Comparison of ENCODE assay signal across 1 cellular context in the genomic region with DNA sequence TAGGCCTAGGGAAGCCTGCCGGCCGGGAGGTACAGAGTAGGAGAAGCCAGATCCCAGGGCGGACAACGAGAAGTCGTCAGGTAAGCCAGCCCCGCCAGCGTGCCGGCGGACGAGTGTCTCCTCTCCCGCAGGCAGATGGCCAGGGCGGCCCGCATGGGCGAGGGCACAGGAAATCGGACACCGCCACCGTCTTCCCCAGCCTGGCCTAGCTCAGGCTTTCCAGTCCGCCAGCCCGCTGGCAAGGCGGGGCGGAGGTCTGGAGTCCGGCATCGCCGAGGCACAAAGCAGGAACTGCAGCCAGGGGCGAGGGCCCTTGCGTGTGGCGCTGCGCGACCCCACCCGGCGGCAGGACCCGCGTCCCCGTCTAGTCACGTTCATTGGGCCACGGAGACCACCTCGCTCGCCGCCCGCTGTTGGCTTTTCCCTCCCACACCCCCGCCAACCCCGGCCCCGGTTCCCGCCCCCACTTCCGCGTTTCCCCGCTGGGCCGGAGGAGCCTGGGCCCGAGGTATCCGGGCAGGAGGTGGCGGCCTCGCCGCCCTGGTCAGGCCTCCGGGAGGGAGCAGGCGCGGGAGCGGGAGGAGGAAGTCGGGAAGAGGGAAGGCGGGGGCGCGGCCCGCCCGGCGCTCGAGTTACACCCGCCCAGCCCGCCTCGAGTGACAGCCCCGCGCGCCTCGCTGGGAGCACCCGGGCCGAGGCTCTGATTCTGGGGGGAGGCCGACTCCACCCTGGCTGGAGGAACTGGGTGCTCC.
A peak's percentile ranks its signal among the peaks of the same experiment; 100 is the strongest.
TF ChIP-seq lines count a peak whose summit lies in the region.

Gene GPD2, plus strand, starts transcription at position 655 of the 752 bp plus-strand sequence. CDS start 39,727 bp downstream, outside the sequence.

TF ChIP-seq in HepG2, 621 proteins besides CTCF, POLR2A, EP300 and RAD21 (continued from another document):
- TF ChIP-seq, protein P1, sequence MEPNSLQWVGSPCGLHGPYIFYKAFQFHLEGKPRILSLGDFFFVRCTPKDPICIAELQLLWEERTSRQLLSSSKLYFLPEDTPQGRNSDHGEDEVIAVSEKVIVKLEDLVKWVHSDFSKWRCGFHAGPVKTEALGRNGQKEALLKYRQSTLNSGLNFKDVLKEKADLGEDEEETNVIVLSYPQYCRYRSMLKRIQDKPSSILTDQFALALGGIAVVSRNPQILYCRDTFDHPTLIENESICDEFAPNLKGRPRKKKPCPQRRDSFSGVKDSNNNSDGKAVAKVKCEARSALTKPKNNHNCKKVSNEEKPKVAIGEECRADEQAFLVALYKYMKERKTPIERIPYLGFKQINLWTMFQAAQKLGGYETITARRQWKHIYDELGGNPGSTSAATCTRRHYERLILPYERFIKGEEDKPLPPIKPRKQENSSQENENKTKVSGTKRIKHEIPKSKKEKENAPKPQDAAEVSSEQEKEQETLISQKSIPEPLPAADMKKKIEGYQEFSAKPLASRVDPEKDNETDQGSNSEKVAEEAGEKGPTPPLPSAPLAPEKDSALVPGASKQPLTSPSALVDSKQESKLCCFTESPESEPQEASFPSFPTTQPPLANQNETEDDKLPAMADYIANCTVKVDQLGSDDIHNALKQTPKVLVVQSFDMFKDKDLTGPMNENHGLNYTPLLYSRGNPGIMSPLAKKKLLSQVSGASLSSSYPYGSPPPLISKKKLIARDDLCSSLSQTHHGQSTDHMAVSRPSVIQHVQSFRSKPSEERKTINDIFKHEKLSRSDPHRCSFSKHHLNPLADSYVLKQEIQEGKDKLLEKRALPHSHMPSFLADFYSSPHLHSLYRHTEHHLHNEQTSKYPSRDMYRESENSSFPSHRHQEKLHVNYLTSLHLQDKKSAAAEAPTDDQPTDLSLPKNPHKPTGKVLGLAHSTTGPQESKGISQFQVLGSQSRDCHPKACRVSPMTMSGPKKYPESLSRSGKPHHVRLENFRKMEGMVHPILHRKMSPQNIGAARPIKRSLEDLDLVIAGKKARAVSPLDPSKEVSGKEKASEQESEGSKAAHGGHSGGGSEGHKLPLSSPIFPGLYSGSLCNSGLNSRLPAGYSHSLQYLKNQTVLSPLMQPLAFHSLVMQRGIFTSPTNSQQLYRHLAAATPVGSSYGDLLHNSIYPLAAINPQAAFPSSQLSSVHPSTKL (CRISPR knock-in tag; IDR thresholded peaks at IDR 0.05), result no peak
- TF ChIP-seq ZNF530 (CRISPR knock-in tag; IDR thresholded peaks at IDR 0.05; ENCODE audit: low read depth) (no peak), GABPB1 (CRISPR knock-in tag; IDR thresholded peaks at IDR 0.05) (peak; percentile 62; the same call in 1 of the 2 replicates)
- TF ChIP-seq, protein P2, sequence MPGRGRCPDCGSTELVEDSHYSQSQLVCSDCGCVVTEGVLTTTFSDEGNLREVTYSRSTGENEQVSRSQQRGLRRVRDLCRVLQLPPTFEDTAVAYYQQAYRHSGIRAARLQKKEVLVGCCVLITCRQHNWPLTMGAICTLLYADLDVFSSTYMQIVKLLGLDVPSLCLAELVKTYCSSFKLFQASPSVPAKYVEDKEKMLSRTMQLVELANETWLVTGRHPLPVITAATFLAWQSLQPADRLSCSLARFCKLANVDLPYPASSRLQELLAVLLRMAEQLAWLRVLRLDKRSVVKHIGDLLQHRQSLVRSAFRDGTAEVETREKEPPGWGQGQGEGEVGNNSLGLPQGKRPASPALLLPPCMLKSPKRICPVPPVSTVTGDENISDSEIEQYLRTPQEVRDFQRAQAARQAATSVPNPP (CRISPR knock-in tag; IDR thresholded peaks at IDR 0.05), result 0 out of 2 replicates have a peak, but pooled peaks have one; percentile 31
